ENCODE assay signal across 1 cellular context in the genomic region with DNA sequence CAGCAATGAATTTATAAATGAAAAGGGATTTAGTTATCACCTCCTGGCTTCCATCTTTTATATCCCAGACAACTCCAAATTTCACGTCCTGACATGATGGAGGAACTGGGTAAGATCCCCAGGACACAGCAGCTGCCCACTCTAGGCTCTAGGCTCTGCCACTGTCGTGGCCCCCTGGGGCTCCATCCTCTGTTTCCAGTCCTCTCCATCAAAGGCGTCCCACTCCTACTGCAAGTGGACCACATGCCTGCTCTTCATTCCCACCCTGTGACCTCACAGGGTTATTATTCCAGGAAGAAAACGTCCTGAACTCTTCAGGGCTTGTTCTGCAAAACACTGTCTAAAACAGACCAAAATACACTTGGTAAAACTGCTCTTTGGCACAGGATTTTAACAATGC.
TF ChIP-seq lines count a peak whose summit lies in the region.

No MANE protein-coding gene starts in this region.

TF ChIP-seq in GM12878, 131 proteins besides CTCF, POLR2A, EP300 and RAD21:
- TF ChIP-seq HDGF (IDR thresholded peaks at IDR 0.05) (no peak), EZH2 (IDR thresholded peaks at IDR 0.05; ENCODE audit: borderline replicate concordance, control insufficient read depth, low read depth, low read length) (no peak), MEF2A (IDR thresholded peaks at IDR 0.05; ENCODE audit: insufficient read depth, low read depth, low read length) (no peak), SREBF1 (IDR thresholded peaks at IDR 0.05; ENCODE audit: low read length) (no peak), IRF4 (IDR thresholded peaks at IDR 0.05; ENCODE audit: low read depth, low read length) (no peak)
- TF ChIP-seq, protein P1, sequence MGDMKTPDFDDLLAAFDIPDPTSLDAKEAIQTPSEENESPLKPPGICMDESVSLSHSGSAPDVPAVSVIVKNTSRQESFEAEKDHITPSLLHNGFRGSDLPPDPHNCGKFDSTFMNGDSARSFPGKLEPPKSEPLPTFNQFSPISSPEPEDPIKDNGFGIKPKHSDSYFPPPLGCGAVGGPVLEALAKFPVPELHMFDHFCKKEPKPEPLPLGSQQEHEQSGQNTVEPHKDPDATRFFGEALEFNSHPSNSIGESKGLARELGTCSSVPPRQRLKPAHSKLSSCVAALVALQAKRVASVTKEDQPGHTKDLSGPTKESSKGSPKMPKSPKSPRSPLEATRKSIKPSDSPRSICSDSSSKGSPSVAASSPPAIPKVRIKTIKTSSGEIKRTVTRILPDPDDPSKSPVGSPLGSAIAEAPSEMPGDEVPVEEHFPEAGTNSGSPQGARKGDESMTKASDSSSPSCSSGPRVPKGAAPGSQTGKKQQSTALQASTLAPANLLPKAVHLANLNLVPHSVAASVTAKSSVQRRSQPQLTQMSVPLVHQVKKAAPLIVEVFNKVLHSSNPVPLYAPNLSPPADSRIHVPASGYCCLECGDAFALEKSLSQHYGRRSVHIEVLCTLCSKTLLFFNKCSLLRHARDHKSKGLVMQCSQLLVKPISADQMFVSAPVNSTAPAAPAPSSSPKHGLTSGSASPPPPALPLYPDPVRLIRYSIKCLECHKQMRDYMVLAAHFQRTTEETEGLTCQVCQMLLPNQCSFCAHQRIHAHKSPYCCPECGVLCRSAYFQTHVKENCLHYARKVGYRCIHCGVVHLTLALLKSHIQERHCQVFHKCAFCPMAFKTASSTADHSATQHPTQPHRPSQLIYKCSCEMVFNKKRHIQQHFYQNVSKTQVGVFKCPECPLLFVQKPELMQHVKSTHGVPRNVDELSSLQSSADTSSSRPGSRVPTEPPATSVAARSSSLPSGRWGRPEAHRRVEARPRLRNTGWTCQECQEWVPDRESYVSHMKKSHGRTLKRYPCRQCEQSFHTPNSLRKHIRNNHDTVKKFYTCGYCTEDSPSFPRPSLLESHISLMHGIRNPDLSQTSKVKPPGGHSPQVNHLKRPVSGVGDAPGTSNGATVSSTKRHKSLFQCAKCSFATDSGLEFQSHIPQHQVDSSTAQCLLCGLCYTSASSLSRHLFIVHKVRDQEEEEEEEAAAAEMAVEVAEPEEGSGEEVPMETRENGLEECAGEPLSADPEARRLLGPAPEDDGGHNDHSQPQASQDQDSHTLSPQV (IDR thresholded peaks at IDR 0.05): no peak
